In genomic region chr12:22624573-22624907, GRCh38 we compare ENCODE assay signal across 7 cellular contexts. TPM values are rescaled to one million over a fixed set of nuclear protein-coding genes. Genes with fewer than 3 reads are reported as not detected.
DNase-seq lines count a peak whose midpoint lies in the region; ATAC-seq and TF ChIP-seq lines count a peak whose summit lies in the region.

No MANE protein-coding gene starts in this region.

- H3K4ac ChIP-seq in mesenchymal stem cell (ENCODE audit: low read depth in 1 of 2, low read length in 2 of 2) = peak overlapping the region in 1 of 2 experiments; percentile 22

- no peak overlapping the region for H2BK5ac ChIP-seq in mesenchymal stem cell (ENCODE audit: low read depth, low read length, poor library complexity, severe bottlenecking)

- no peak overlapping the region for H2BK12ac ChIP-seq in mesenchymal stem cell (ENCODE audit: low read length in 2 of 2)

- H3K27me3 ChIP-seq in KMS-11 (ENCODE audit: insufficient read depth, low read depth) = no peaks in the 10 kb centered on the region
- no peaks in the 10 kb centered on the region for H3K27me3 ChIP-seq in mesenchymal stem cell (ENCODE audit: control insufficient read depth in 1 of 2, insufficient read depth in 1 of 2, low read length in 2 of 2)
- no peaks in the 10 kb centered on the region for H3K27me3 ChIP-seq in vagina

- peak overlapping the region; percentile 83 for H3K27ac ChIP-seq in KMS-11
- peak overlapping the region; percentile 97 for H3K27ac ChIP-seq in caudate nucleus (ENCODE audit: low read depth, low read length)
- H3K27ac ChIP-seq in mesenchymal stem cell (ENCODE audit: low read length, poor library complexity, severe bottlenecking) = peak overlapping the region; percentile 76
- peak overlapping the region; percentile 97 for H3K27ac ChIP-seq in vagina

- H3K9me3 ChIP-seq in mesenchymal stem cell (ENCODE audit: control insufficient read depth, low read length) (no peaks in the 10 kb centered on the region), vagina (no peaks in the 10 kb centered on the region)

- no peak for TF ChIP-seq POLR2A in vagina (IDR thresholded peaks at IDR 0.05)

- ATAC-seq in GM19452 (IDR thresholded peaks at IDR 0.05; ENCODE audit: unreplicated experiment) (peak; percentile 1), GM21390 (IDR thresholded peaks at IDR 0.05; ENCODE audit: unreplicated experiment) (no peak)

- H4K8ac ChIP-seq in mesenchymal stem cell (ENCODE audit: low read length) = peak overlapping the region; percentile 96

- H3K4me2 ChIP-seq in KMS-11 (peak overlapping the region; percentile 55), mesenchymal stem cell (ENCODE audit: low read length, poor library complexity, severe bottlenecking) (peak overlapping the region; percentile 54)

- 47% methylated on average over 11 of the region's 11 CpGs for WGBS in mesenchymal stem cell

- no peak overlapping the region for H3K4me3 ChIP-seq in KMS-11 (IDR thresholded peaks at IDR 0.05; ENCODE audit: insufficient read depth, low read depth, low read length)
- H3K4me3 ChIP-seq in mesenchymal stem cell (ENCODE audit: insufficient read depth in 1 of 2, low read depth in 1 of 2, low read length in 2 of 2) = peak overlapping the region; percentile 46 to 97
- H3K4me3 ChIP-seq in vagina = peak overlapping the region; percentile 78 to 90

- H4K20me1 ChIP-seq in KMS-11 (ENCODE audit: insufficient read depth) = 0 out of 2 replicates have a peak, but pooled peaks cover 7% of the 10 kb centered on the region

- peak overlapping the region; percentile 86 for H3K9ac ChIP-seq in KMS-11
- H3K9ac ChIP-seq in mesenchymal stem cell (ENCODE audit: low read length) = peak overlapping the region; percentile 98

- no peak overlapping the region for H2BK120ac ChIP-seq in mesenchymal stem cell (ENCODE audit: low read depth, low read length)

- H3K23ac ChIP-seq in mesenchymal stem cell (ENCODE audit: low read length in 2 of 2) = no peak overlapping the region

- peak in 6 of 61 donors; percentile 29 to 69 (median 62) for DNase-seq in caudate nucleus (lab: John Stamatoyannopoulos, UW)
- no peak for DNase-seq in mesenchymal stem cell
- DNase-seq in vagina (ENCODE audit: extremely low spot score in 2 of 2) = no peak
- no peak for DNase-seq in activated CD8-positive, alpha-beta memory T cell treated with anti-CD3 and anti-CD28 coated beads, Interleukin-2, amount 50 U/mL, for 48 hours

- no peak overlapping the region for H2BK15ac ChIP-seq in mesenchymal stem cell (ENCODE audit: low read depth, poor library complexity, severe bottlenecking)

- no peak overlapping the region for H3K14ac ChIP-seq in mesenchymal stem cell (ENCODE audit: low read length in 2 of 2)

- peaks cover 26% of the 10 kb centered on the region for H3K4me1 ChIP-seq in KMS-11 (ENCODE audit: low read depth, poor library complexity, severe bottlenecking)
- no peaks in the 10 kb centered on the region for H3K4me1 ChIP-seq in mesenchymal stem cell (ENCODE audit: control insufficient read depth, insufficient read depth, low read depth, low read length)
- peaks cover 33% of the 10 kb centered on the region for H3K4me1 ChIP-seq in vagina

- no peaks in the 10 kb centered on the region for H3K79me1 ChIP-seq in mesenchymal stem cell (replicated peaks; ENCODE audit: low read length, poor library complexity, severe bottlenecking)

- H2AFZ ChIP-seq in KMS-11 (ENCODE audit: low read depth) (peak overlapping the region; percentile 90), mesenchymal stem cell (ENCODE audit: low read depth, low read length) (peak overlapping the region; percentile 55)

- peaks cover 43% of the 10 kb centered on the region for H3K79me2 ChIP-seq in KMS-11 (ENCODE audit: insufficient read depth, low read depth)

- no peaks in the 10 kb centered on the region for H3K36me3 ChIP-seq in KMS-11 (ENCODE audit: insufficient read depth)
- H3K36me3 ChIP-seq in mesenchymal stem cell (ENCODE audit: control insufficient read depth in 1 of 2, insufficient read depth in 2 of 2, low read depth in 1 of 2, low read length in 2 of 2) = no peaks in the 10 kb centered on the region
- H3K36me3 ChIP-seq in vagina = no peaks in the 10 kb centered on the region

- H2AK5ac ChIP-seq in mesenchymal stem cell (ENCODE audit: low read length, severe bottlenecking) = no peak overlapping the region

- intact Hi-C loops in vagina (cut with DNase I) = no loop called here

- TF ChIP-seq CTCF in KMS-11 (conservative IDR thresholded peaks at IDR 0.05; ENCODE audit: low read depth, low read length) (no peak), vagina (IDR thresholded peaks at IDR 0.05) (no peak)

- H3K18ac ChIP-seq in mesenchymal stem cell (ENCODE audit: low read depth in 1 of 2, low read length in 2 of 2) = peak overlapping the region; percentile 1 to 44

- peak overlapping the region; percentile 22 for H4K91ac ChIP-seq in mesenchymal stem cell (ENCODE audit: low read length)

RNA-seq across cellular contexts. Expression of gene ETNK1, which starts 0.4 kb away (rescaled TPM):
- polyA plus RNA-seq in mesenchymal stem cell (2013, experiment 1 of 2) = 15.8 TPM
- 18.1 TPM for polyA plus RNA-seq in mesenchymal stem cell (2013, experiment 2 of 2)
- total RNA-seq in vagina = 23.3 TPM
